In genomic region chr19:55005684-55006488, GRCh38 we compare ENCODE assay signal across 8 cellular contexts. TPM values are rescaled to one million over a fixed set of nuclear protein-coding genes. Genes with fewer than 3 reads are reported as not detected.
A peak's percentile ranks its signal among the peaks of the same experiment; 100 is the strongest.
DNase-seq lines count a peak whose midpoint lies in the region; ATAC-seq and TF ChIP-seq lines count a peak whose summit lies in the region.

No MANE protein-coding gene starts in this region.

- ATAC-seq in GM18909 (IDR thresholded peaks at IDR 0.05; ENCODE audit: poor library complexity, unreplicated experiment) = peak; percentile 87
- peak; percentile 47; the same call in 2 of the 3 replicates for ATAC-seq in SK-N-SH treated with all-trans-retinoic acid at 6 μM for 48 hours
- no peak for ATAC-seq in GM19397 (IDR thresholded peaks at IDR 0.05; ENCODE audit: unreplicated experiment)

- DNase-seq in KG1 (lab: John Stamatoyannopoulos, UW) (peak; percentile 95), iPS-NIHi11 (ENCODE audit: low spot score) (peak; percentile 76), amniotic stem cell (lab: John Stamatoyannopoulos, UW) (no peak)
- peak; percentile 41 for DNase-seq in activated naive CD8-positive, alpha-beta T cell treated with anti-CD3 and anti-CD28 coated beads for 36 hours
- DNase-seq in stimulated activated CD4-positive, alpha-beta T cell treated with anti-CD3 and anti-CD28 coated beads, Interleukin-2, amount 100 ng/mL, for 4 hours (ENCODE audit: low read depth) = peak; percentile 14

- peaks cover 68% of the 10 kb centered on the region for H3K36me3 Mint-ChIP-seq in activated naive CD8-positive, alpha-beta T cell treated with anti-CD3 and anti-CD28 coated beads for 36 hours

- peak overlapping the region; percentile 92 for H3K4me3 Mint-ChIP-seq in activated naive CD8-positive, alpha-beta T cell treated with anti-CD3 and anti-CD28 coated beads for 36 hours

- H3K9me3 Mint-ChIP-seq in activated naive CD8-positive, alpha-beta T cell treated with anti-CD3 and anti-CD28 coated beads for 36 hours = peaks cover 43% of the 10 kb centered on the region

- H3K27ac Mint-ChIP-seq in activated naive CD8-positive, alpha-beta T cell treated with anti-CD3 and anti-CD28 coated beads for 36 hours = peak overlapping the region; percentile 95

- peaks cover 22% of the 10 kb centered on the region for H3K4me1 Mint-ChIP-seq in activated naive CD8-positive, alpha-beta T cell treated with anti-CD3 and anti-CD28 coated beads for 36 hours

- H3K27me3 Mint-ChIP-seq in activated naive CD8-positive, alpha-beta T cell treated with anti-CD3 and anti-CD28 coated beads for 36 hours = peaks cover 33% of the 10 kb centered on the region

TF ChIP-seq in SK-N-SH treated with all-trans-retinoic acid at 6 μM for 48 hours, 23 proteins besides CTCF, POLR2A, EP300 and RAD21:
- TF ChIP-seq ESRRG (CRISPR knock-in tag; IDR thresholded peaks at IDR 0.05) = no peak
- no peak for TF ChIP-seq CREB5 (CRISPR knock-in tag; IDR thresholded peaks at IDR 0.05; ENCODE audit: low read depth)

RNA-seq across cellular contexts. Expression of gene GP6, which starts 32.2 kb away (rescaled TPM):
- total RNA-seq in activated naive CD8-positive, alpha-beta T cell treated with anti-CD3 and anti-CD28 coated beads for 36 hours = not detected

RNA-seq across cellular contexts. Expression of gene NLRP2, which starts 39.7 kb away (rescaled TPM):
- 10 to 100 TPM; 19.9 to 20.8 TPM for total RNA-seq in activated naive CD8-positive, alpha-beta T cell treated with anti-CD3 and anti-CD28 coated beads for 36 hours

RNA-seq across cellular contexts. Expression of gene RDH13, which starts 57.1 kb away (rescaled TPM):
- 10 to 100 TPM; 21.7 to 24.0 TPM for total RNA-seq in activated naive CD8-positive, alpha-beta T cell treated with anti-CD3 and anti-CD28 coated beads for 36 hours

RNA-seq across cellular contexts. Expression of gene NLRP7, which starts 58.6 kb away (rescaled TPM):
- not detected for total RNA-seq in activated naive CD8-positive, alpha-beta T cell treated with anti-CD3 and anti-CD28 coated beads for 36 hours
